In the genomic region with DNA sequence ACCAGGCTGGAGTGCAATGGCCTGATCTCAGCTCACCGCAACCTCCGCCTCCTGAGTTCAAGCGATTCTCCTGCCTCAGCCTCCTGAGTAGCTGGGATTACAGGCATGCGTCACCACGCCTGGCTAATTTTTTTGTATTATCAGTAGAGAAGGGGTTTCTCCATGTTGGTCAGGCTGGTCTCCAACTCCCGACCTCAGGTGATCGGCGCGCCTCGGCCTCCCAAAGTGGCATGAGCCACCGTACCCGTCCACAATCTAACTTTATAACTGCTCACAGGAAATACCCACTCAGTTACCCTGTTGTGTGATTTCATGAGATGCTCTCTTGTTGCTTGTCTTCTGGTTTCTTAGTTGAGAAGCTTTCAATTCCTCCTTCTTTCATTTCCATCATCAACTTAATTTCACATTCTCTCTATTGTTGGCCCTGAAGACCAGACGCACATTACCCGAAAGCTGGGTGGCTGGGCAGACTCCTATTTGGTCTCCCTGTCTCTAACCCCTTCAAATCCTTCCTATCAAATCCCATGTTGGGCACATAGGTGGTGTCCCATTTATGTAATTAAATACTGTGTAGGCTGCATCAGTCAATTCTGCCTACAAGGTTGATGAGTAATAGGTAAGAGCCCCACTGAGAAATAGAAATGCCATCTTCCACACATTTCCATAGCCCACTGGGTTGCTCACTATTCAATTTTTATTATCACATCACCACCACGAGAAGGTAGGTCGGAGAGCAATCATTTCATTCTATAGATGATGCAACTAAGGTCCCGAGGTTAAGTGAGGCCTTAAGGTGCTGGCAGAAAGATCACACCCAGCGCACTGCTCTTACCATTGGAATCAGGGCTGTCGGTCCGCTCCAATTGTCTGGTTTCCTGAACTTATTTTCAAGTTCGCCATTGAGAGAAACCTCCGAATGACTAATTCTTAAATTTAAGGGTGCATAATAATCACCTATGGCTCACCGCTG, we compare ENCODE assay signal across 8 cellular contexts. TPM values are rescaled to one million over a fixed set of nuclear protein-coding genes. Genes with fewer than 3 reads are reported as not detected.
DNase-seq lines count a peak whose midpoint lies in the region; ATAC-seq and TF ChIP-seq lines count a peak whose summit lies in the region.

No MANE protein-coding gene starts in this region.

- in situ Hi-C loops in Panc1 (cut with HindIII; ENCODE audit: low pct_unique_long_range_greater_than_20kb, low sequenced_read_pairs) = no loop called here

- H3K4me1 ChIP-seq in Panc1 (ENCODE audit: control insufficient read depth, insufficient read depth, low read length) = peaks cover 13% of the 10 kb centered on the region

- H3K4me3 Mint-ChIP-seq in naive B cell = peak overlapping the region; percentile 87 to 99 (median 94)

- no peak for DNase-seq in Panc1 (ENCODE audit: low read depth, low spot score)
- DNase-seq in coronary artery (ENCODE audit: low spot score) = no peak
- DNase-seq in naive B cell = no peak
- DNase-seq in COLO829 (ENCODE audit: low spot score) = no peak
- DNase-seq in NOMO-1 (lab: John Stamatoyannopoulos, UW; ENCODE audit: unreplicated experiment in 2 of 2) = no peak

- H3K27ac Mint-ChIP-seq in naive B cell = peak overlapping the region; percentile 93 to 98 (median 96)

- H3K27ac ChIP-seq in Panc1 (ENCODE audit: low read length) = peak overlapping the region; percentile 88
- peak overlapping the region; percentile 58 to 97 for H3K27ac ChIP-seq in coronary artery

- CTCF ChIA-PET in Panc1 (lab: Charles Lee) = interaction anchor here (0.7 kb wide), 1 partner anchor 72 kb away, joined by 10 read pairs; no protein-coding TSS in a partner anchor

- intact Hi-C loops in Panc1 (cut with micrococcal nuclease; ENCODE audit: unreplicated experiment) = no loop called here

- H3K9me3 ChIP-seq in Panc1 (ENCODE audit: control insufficient read depth, insufficient read depth, low read depth, low read length) = no peaks in the 10 kb centered on the region

- no peak for TF ChIP-seq CTCF in Panc1 (IDR thresholded peaks at IDR 0.05)
- no peak for TF ChIP-seq CTCF in coronary artery (IDR thresholded peaks at IDR 0.05)

- no peaks in the 10 kb centered on the region for H3K27me3 Mint-ChIP-seq in naive B cell

- H3K27me3 ChIP-seq in Panc1 (ENCODE audit: control insufficient read depth, insufficient read depth, low read length) = no peaks in the 10 kb centered on the region

- ATAC-seq in GM19023 (IDR thresholded peaks at IDR 0.05; ENCODE audit: unreplicated experiment) (peak; percentile 1), Panc1 (peak; percentile 20), naive B cell (ENCODE audit: low read depth in 2 of 2) (no peak), HG03432 (IDR thresholded peaks at IDR 0.05; ENCODE audit: unreplicated experiment) (no peak), GM21825 (IDR thresholded peaks at IDR 0.05; ENCODE audit: unreplicated experiment) (no peak)

- H3K4me3 ChIP-seq in Panc1 (ENCODE audit: low read depth in 2 of 2, low read length in 2 of 2) (peak overlapping the region; percentile 62 to 91), coronary artery (peak overlapping the region; percentile 99)

- peaks cover 43% of the 10 kb centered on the region for H3K36me3 ChIP-seq in Panc1 (ENCODE audit: control insufficient read depth, insufficient read depth, low read length)

- BruUV-seq in Panc1 (replicated peaks; lab: Mats Ljungman, UMichigan) = TSS peak; percentile 86

- POLR2A ChIA-PET in Panc1 (lab: Charles Lee) = interaction anchor here (0.6 kb wide), 1 partner anchor 30 kb away, joined by 6 read pairs; no protein-coding TSS in a partner anchor

- H3K36me3 Mint-ChIP-seq in naive B cell = peaks cover 0 to 14% of the 10 kb centered on the region in 2 donors

- no peaks in the 10 kb centered on the region for H3K9me3 Mint-ChIP-seq in naive B cell

- peaks cover 18 to 46% (median 35%) of the 10 kb centered on the region in 3 donors for H3K4me1 Mint-ChIP-seq in naive B cell

RNA-seq across cellular contexts. Expression of gene GSTO2, which starts 1.0 kb away (rescaled TPM):
- 28.5 TPM for total RNA-seq in Panc1 (2021; ENCODE audit: unreplicated experiment)
- 31.6 TPM for polyA plus RNA-seq in Panc1 (2012; ENCODE audit: insufficient read length)
- under 1 TPM in 5 of 6 donors, not detected in 1; 0.21 to 0.78 (median 0.49) TPM for polyA plus RNA-seq in naive B cell (ENCODE audit: low read depth in 6 of 6)

RNA-seq across cellular contexts. Expression of gene GSTO1, which starts 13.3 kb away (rescaled TPM):
- 134 TPM for total RNA-seq in Panc1 (2021; ENCODE audit: unreplicated experiment)
- 123 TPM for polyA plus RNA-seq in Panc1 (2012; ENCODE audit: insufficient read length)
- 100 to 1,000 TPM in 4 of 6 donors, 10 to 100 TPM in 2; 91.6 to 128 (median 113) TPM for polyA plus RNA-seq in naive B cell (ENCODE audit: low read depth in 6 of 6)

RNA-seq across cellular contexts. Expression of gene CFAP43, which starts 35.8 kb away (rescaled TPM):
- total RNA-seq in Panc1 (2021; ENCODE audit: unreplicated experiment) = 0.21 TPM
- 0.16 TPM for polyA plus RNA-seq in Panc1 (2012; ENCODE audit: insufficient read length)
- not detected for polyA plus RNA-seq in naive B cell (ENCODE audit: low read depth in 6 of 6)

Comparison
In these comparisons a context has a peak if more than half of its experiments do, and no peak if none do; other contexts are left out.
1. ATAC-seq: peak in GM19023 (single experiment) and Panc1 (single experiment); none in naive B cell (0 of 2), HG03432 (single experiment) and GM21825 (single experiment).